Comparison of ENCODE assay signal across 10 cellular contexts in genomic region chr4:8278421-8279287, GRCh38. TPM values are rescaled to one million over a fixed set of nuclear protein-coding genes. Genes with fewer than 3 reads are reported as not detected.
DNase-seq lines count a peak whose midpoint lies in the region; ATAC-seq and TF ChIP-seq lines count a peak whose summit lies in the region.
"Had no signal": no experiment of that assay in that cellular context is flagged by ENCODE, and none has a peak within 500 bp of the region (broad histone marks: within the 10 kb centered on the region; RNA-seq: fewer than 3 reads in every experiment).

No MANE protein-coding gene starts in this region.

- no peaks in the 10 kb centered on the region for H3K79me2 ChIP-seq in fibroblast of lung (ENCODE audit: control insufficient read depth, insufficient read depth, low read length)
- H3K79me2 ChIP-seq: parathyroid adenoma had no signal

- DNase-seq in NT2/D1 (ENCODE audit: low read depth, low spot score) (no peak), fibroblast of lung (ENCODE audit: low read depth in 2 of 2) (peak; percentile 85 to 93), nephron progenitor cell (no peak), natural killer cell (no peak), GM13977 (ENCODE audit: low spot score) (no peak)
- DNase-seq: activated effector memory CD4-positive, alpha-beta T cell treated with Interleukin-2 at 50 U/mL for 16 hours had no signal

- peak overlapping the region in 9 of 11 experiments; percentile 39 to 82 (median 65); a peak in 17 of 22 replicates for H3K27ac ChIP-seq in BLaER1 treated with 17β-estradiol and CSF1 and Interleukin-3, amounts not matched to agents 10 nM and 100 nM
- peak overlapping the region; percentile 20 for H3K27ac ChIP-seq in fibroblast of lung (ENCODE audit: insufficient read depth, low read length)
- H3K27ac ChIP-seq: parathyroid adenoma had no signal

- H3K27ac Mint-ChIP-seq in nephron progenitor cell (peak overlapping the region; percentile 68), natural killer cell (peak overlapping the region in 1 of 2 donors; percentile 52)

- H3K27me3 ChIP-seq in BLaER1 treated with 17β-estradiol and CSF1 and Interleukin-3, amounts not matched to agents 10 nM and 100 nM, result peaks cover 0 to 60% (median 0%) of the 10 kb centered on the region in 11 experiments; a peak in 5 of 22 replicates
- H3K27me3 ChIP-seq in NT2/D1 (ENCODE audit: insufficient read depth, insufficient read length) (no peaks in the 10 kb centered on the region), fibroblast of lung (ENCODE audit: control insufficient read depth, insufficient read depth, low read length) (no peaks in the 10 kb centered on the region)

- H4K20me1 ChIP-seq in BLaER1 treated with 17β-estradiol and CSF1 and Interleukin-3, amounts not matched to agents 10 nM and 100 nM, result peaks cover 0 to 98% (median 42%) of the 10 kb centered on the region in 11 experiments; a peak in 15 of 22 replicates
- no peaks in the 10 kb centered on the region for H4K20me1 ChIP-seq in fibroblast of lung (ENCODE audit: control insufficient read depth, extremely low read depth, insufficient read depth, low read length)

- intact Hi-C loops in natural killer cell (cut with micrococcal nuclease), result no loop called here

- peaks cover 93 to 100% (median 100%) of the 10 kb centered on the region in 10 experiments for H3K4me1 ChIP-seq in BLaER1 treated with 17β-estradiol and CSF1 and Interleukin-3, amounts not matched to agents 10 nM and 100 nM
- H3K4me1 ChIP-seq in NT2/D1 (ENCODE audit: insufficient read depth, insufficient read length) (peaks cover 28% of the 10 kb centered on the region), fibroblast of lung (ENCODE audit: control insufficient read depth, extremely low read depth, insufficient read depth, low read length) (peaks cover 32% of the 10 kb centered on the region)
- H3K4me1 ChIP-seq: parathyroid adenoma had no signal

- H3K27me3 Mint-ChIP-seq in nephron progenitor cell (ENCODE audit: low read depth, poor library complexity) (no peaks in the 10 kb centered on the region), natural killer cell (ENCODE audit: low read depth in 2 of 2) (peaks cover 0 to 7% of the 10 kb centered on the region in 2 donors)

- ATAC-seq in natural killer cell, result no peak
- no peak for ATAC-seq in HG03571 (IDR thresholded peaks at IDR 0.05; ENCODE audit: unreplicated experiment)
- no peak for ATAC-seq in HG02571 (IDR thresholded peaks at IDR 0.05; ENCODE audit: unreplicated experiment)

- peak overlapping the region; percentile 83 to 100 (median 99) for H3K4me2 ChIP-seq in BLaER1 treated with 17β-estradiol and CSF1 and Interleukin-3, amounts not matched to agents 10 nM and 100 nM
- peak overlapping the region; percentile 0 for H3K4me2 ChIP-seq in fibroblast of lung (ENCODE audit: extremely low read depth, insufficient read depth, low read length)

- H2AFZ ChIP-seq in fibroblast of lung (ENCODE audit: low read length), result no peak overlapping the region
- H2AFZ ChIP-seq: parathyroid adenoma had no signal

- H3K4me3 Mint-ChIP-seq in nephron progenitor cell, result no peak overlapping the region
- no peak overlapping the region for H3K4me3 Mint-ChIP-seq in natural killer cell

- TF ChIP-seq CTCF in fibroblast of lung (conservative IDR thresholded peaks at IDR 0.05 in 1 of 2, IDR thresholded peaks at IDR 0.05 in 1 of 2; ENCODE audit: low read depth in 1 of 2, low read length in 2 of 2) (no peak), nephron progenitor cell (IDR thresholded peaks at IDR 0.05) (no peak), natural killer cell (IDR thresholded peaks at IDR 0.05) (no peak), GM13977 (IDR thresholded peaks at IDR 0.05; ENCODE audit: extremely low read depth, insufficient read depth, missing control alignments) (no peak)

- H3K9ac ChIP-seq in BLaER1 treated with 17β-estradiol and CSF1 and Interleukin-3, amounts not matched to agents 10 nM and 100 nM, result peak overlapping the region in 10 of 11 experiments; percentile 17 to 90 (median 50); a peak in 18 of 22 replicates
- H3K9ac ChIP-seq in NT2/D1 (ENCODE audit: insufficient read length, low read depth) (peak overlapping the region; percentile 43), fibroblast of lung (ENCODE audit: insufficient read depth, low read length) (no peak overlapping the region)
- H3K9ac ChIP-seq: parathyroid adenoma had no signal

- H3K4me1 Mint-ChIP-seq in nephron progenitor cell (peaks cover 75% of the 10 kb centered on the region), natural killer cell (peaks cover 0 to 8% of the 10 kb centered on the region in 2 donors)

- H3K36me3 Mint-ChIP-seq in nephron progenitor cell (ENCODE audit: low read depth) (no peaks in the 10 kb centered on the region), natural killer cell (no peaks in the 10 kb centered on the region)

- in situ Hi-C loops in GM13977 (cut with MboI; ENCODE audit: low pct_unique_long_range_greater_than_20kb, low sequenced_read_pairs, unreplicated experiment), result no loop called here

- H3K4me3 ChIP-seq in BLaER1 treated with 17β-estradiol and CSF1 and Interleukin-3, amounts not matched to agents 10 nM and 100 nM, result peak overlapping the region in 6 of 10 experiments; percentile 15 to 53 (median 36); a peak in 9 of 20 replicates
- no peak overlapping the region for H3K4me3 ChIP-seq in NT2/D1 (ENCODE audit: insufficient read length, low read depth)
- H3K4me3 ChIP-seq in fibroblast of lung (replicated peaks in 1 of 4; ENCODE audit: control extremely low read depth in 1 of 4, insufficient read depth in 1 of 4, low read depth in 3 of 4, low read length in 4 of 4), result no peak overlapping the region

- H3K36me3 ChIP-seq in BLaER1 treated with 17β-estradiol and CSF1 and Interleukin-3, amounts not matched to agents 10 nM and 100 nM, result peaks cover 0 to 29% (median 0%) of the 10 kb centered on the region in 11 experiments; a peak in 4 of 22 replicates
- peaks cover 4% of the 10 kb centered on the region for H3K36me3 ChIP-seq in NT2/D1 (ENCODE audit: insufficient read depth, insufficient read length, low read length)
- H3K36me3 ChIP-seq in fibroblast of lung (ENCODE audit: control insufficient read depth, insufficient read depth, low read length), result no peaks in the 10 kb centered on the region

- H3K9me3 Mint-ChIP-seq in nephron progenitor cell, result no peaks in the 10 kb centered on the region
- H3K9me3 Mint-ChIP-seq in natural killer cell, result no peaks in the 10 kb centered on the region

- no peaks in the 10 kb centered on the region for H3K9me3 ChIP-seq in BLaER1 treated with 17β-estradiol and CSF1 and Interleukin-3, amounts not matched to agents 10 nM and 100 nM (replicated peaks in 1 of 11)
- no peaks in the 10 kb centered on the region for H3K9me3 ChIP-seq in NT2/D1 (ENCODE audit: insufficient read depth, low read length)
- H3K9me3 ChIP-seq in fibroblast of lung (ENCODE audit: control insufficient read depth, insufficient read depth, low read depth, low read length), result no peaks in the 10 kb centered on the region

RNA-seq across cellular contexts. Expression of gene HTRA3, which starts 9.1 kb away (rescaled TPM):
- total RNA-seq in fibroblast of lung, result 2.6 and 2.8 TPM in 2 replicates
- 1.0 and 3.5 TPM in 2 replicates for polyA plus RNA-seq in fibroblast of lung
- polyA plus RNA-seq in fibroblast of lung (2012), result 1.3 and 4.3 TPM in 2 replicates
- polyA minus RNA-seq in fibroblast of lung (ENCODE audit: low replicate concordance), result 0.63 and 2.9 TPM in 2 replicates
- not detected for total RNA-seq in natural killer cell

Comparison
In these comparisons a context has a peak if more than half of its experiments do, and no peak if none do; other contexts are left out.
1. H3K4me3 ChIP-seq: peak in BLaER1 treated with 17β-estradiol and CSF1 and Interleukin-3, amounts not matched to agents 10 nM and 100 nM (6 of 10); none in NT2/D1 (single experiment) and fibroblast of lung (0 of 4).
2. DNase-seq: peak in fibroblast of lung (2 of 2); none in NT2/D1 (single experiment), nephron progenitor cell (single experiment), natural killer cell (single experiment) and GM13977 (single experiment).